In genomic region chr7:155296788-155297516, GRCh38 we compare ENCODE assay signal across 8 cellular contexts. TPM values are rescaled to one million over a fixed set of nuclear protein-coding genes. Genes with fewer than 3 reads are reported as not detected.
DNase-seq lines count a peak whose midpoint lies in the region; ATAC-seq and TF ChIP-seq lines count a peak whose summit lies in the region.

No MANE protein-coding gene starts in this region.

- H3K4me1 ChIP-seq in CD4-positive, alpha-beta memory T cell (ENCODE audit: insufficient read depth, low read length) = peaks cover 41% of the 10 kb centered on the region
- H3K4me1 ChIP-seq in RWPE2 (ENCODE audit: insufficient read depth, poor library complexity, severe bottlenecking) (peaks cover 18% of the 10 kb centered on the region), trophoblast cell (ENCODE audit: control insufficient read depth in 1 of 2, insufficient read depth in 2 of 2, low read length in 2 of 2) (peaks cover 12 to 16% of the 10 kb centered on the region in 2 experiments), transverse colon (peaks cover 0 to 33% (median 25%) of the 10 kb centered on the region in 4 donors)

- H2AK5ac ChIP-seq in trophoblast cell (ENCODE audit: low read length) = peak overlapping the region; percentile 44

- peak overlapping the region; percentile 96 for H2BK120ac ChIP-seq in trophoblast cell (ENCODE audit: insufficient read depth, low read length, poor library complexity)

- peak overlapping the region; percentile 90 for H3K18ac ChIP-seq in trophoblast cell (ENCODE audit: low read length)

- peak overlapping the region; percentile 99 for H4K91ac ChIP-seq in trophoblast cell (ENCODE audit: low read depth, low read length)

- peak; percentile 87 to 94 (median 89) for DNase-seq in CD4-positive, alpha-beta memory T cell
- DNase-seq in RWPE2 (ENCODE audit: low spot score) = no peak
- peak; percentile 81 for DNase-seq in activated naive CD4-positive, alpha-beta T cell treated with anti-CD3 and anti-CD28 coated beads for 36 hours
- DNase-seq in glomerular visceral epithelial cell (ENCODE audit: extremely low spot score) = peak; percentile 78
- peak; percentile 84 to 86 for DNase-seq in trophoblast cell
- peak; percentile 56 for DNase-seq in transverse colon

- peaks cover 0 to 15% of the 10 kb centered on the region in 2 donors for H3K36me3 Mint-ChIP-seq in CD4-positive, alpha-beta memory T cell
- H3K36me3 Mint-ChIP-seq in activated naive CD4-positive, alpha-beta T cell treated with anti-CD3 and anti-CD28 coated beads for 36 hours (ENCODE audit: low read depth) = peaks cover 34% of the 10 kb centered on the region

- TF ChIP-seq POLR2A in transverse colon (IDR thresholded peaks at IDR 0.05) = peak; percentile 56

- H3K27ac ChIP-seq in CD4-positive, alpha-beta memory T cell (ENCODE audit: low read depth, low read length) = peak overlapping the region; percentile 87
- H3K27ac ChIP-seq in RWPE2 (ENCODE audit: poor library complexity, severe bottlenecking) (peak overlapping the region; percentile 94), trophoblast cell (ENCODE audit: low read depth, low read length) (peak overlapping the region; percentile 96), transverse colon (peak overlapping the region; percentile 91 to 99 (median 98))

- peak overlapping the region; percentile 3 for H3K9ac ChIP-seq in trophoblast cell (ENCODE audit: low read length)

- peak overlapping the region; percentile 88 for H4K12ac ChIP-seq in trophoblast cell (ENCODE audit: low read depth, low read length)

- intact Hi-C loops in CD4-positive, alpha-beta memory T cell (cut with micrococcal nuclease) = loop anchor here (1.0 kb wide), 6 partner anchors 48 to 369 kb away; partner anchors contain the start of genes PAXIP1 and RBM33
- intact Hi-C loops in activated naive CD4-positive, alpha-beta T cell treated with anti-CD3 and anti-CD28 coated beads for 36 hours (cut with micrococcal nuclease) = no loop called here
- intact Hi-C loops in transverse colon (cut with DNase I; ENCODE audit: low total_unique reads) = loop anchor here (5.0 kb wide), 1 partner anchor 295 kb away; the partner anchor contains the start of gene PAXIP1

- peak overlapping the region; percentile 50 to 64 for H3K4me3 ChIP-seq in CD4-positive, alpha-beta memory T cell (ENCODE audit: low read length in 2 of 2)
- H3K4me3 ChIP-seq in RWPE2 (ENCODE audit: severe bottlenecking) = peak overlapping the region; percentile 91
- H3K4me3 ChIP-seq in trophoblast cell (ENCODE audit: low read depth, low read length) = peak overlapping the region; percentile 71
- peak overlapping the region; percentile 71 to 98 (median 89) for H3K4me3 ChIP-seq in transverse colon

- H3K79me1 ChIP-seq in trophoblast cell (ENCODE audit: low read length) = peaks cover 18% of the 10 kb centered on the region

- WGBS in trophoblast cell (ENCODE audit: extremely low coverage, insufficient coverage, insufficient read length) = no CpG with 5 or more reads among the region's 57 CpGs
- 1% methylated on average over 35 of the region's 57 CpGs; no CpG with 5 or more reads in 1 of the 2 donors for WGBS in transverse colon (ENCODE audit: low coverage in 1 of 2), 2 donors

- peaks cover 0 to 3% (median 0%) of the 10 kb centered on the region in 8 donors for H3K9me3 Mint-ChIP-seq in CD4-positive, alpha-beta memory T cell
- H3K9me3 Mint-ChIP-seq in activated naive CD4-positive, alpha-beta T cell treated with anti-CD3 and anti-CD28 coated beads for 36 hours = no peaks in the 10 kb centered on the region

- H3K14ac ChIP-seq in trophoblast cell (ENCODE audit: low read length) = peak overlapping the region; percentile 93

- peak overlapping the region; percentile 53 for H3K4ac ChIP-seq in trophoblast cell (ENCODE audit: low read depth, low read length)

- H3K4me2 ChIP-seq in trophoblast cell (ENCODE audit: low read length) = peak overlapping the region; percentile 93

- peak overlapping the region; percentile 87 for H2AFZ ChIP-seq in trophoblast cell (ENCODE audit: insufficient read depth, low read length, poor library complexity)

- no peak overlapping the region for H3K23ac ChIP-seq in trophoblast cell (ENCODE audit: low read length)

- H3K27ac Mint-ChIP-seq in CD4-positive, alpha-beta memory T cell = peak overlapping the region; percentile 89 to 97 (median 95)
- H3K27ac Mint-ChIP-seq in activated naive CD4-positive, alpha-beta T cell treated with anti-CD3 and anti-CD28 coated beads for 36 hours = peak overlapping the region; percentile 81

- peaks cover 6% of the 10 kb centered on the region for H3K36me3 ChIP-seq in CD4-positive, alpha-beta memory T cell (ENCODE audit: insufficient read depth, low read length)
- H3K36me3 ChIP-seq in RWPE2 (ENCODE audit: low read depth) = peaks cover 37% of the 10 kb centered on the region
- H3K36me3 ChIP-seq in trophoblast cell (ENCODE audit: control insufficient read depth in 1 of 2, insufficient read depth in 2 of 2, low read length in 2 of 2) = peaks cover 6 to 10% of the 10 kb centered on the region in 2 experiments
- peaks cover 0 to under 1% (median 0%) of the 10 kb centered on the region in 4 donors for H3K36me3 ChIP-seq in transverse colon

- TF ChIP-seq CTCF in RWPE2 (IDR thresholded peaks at IDR 0.05; ENCODE audit: poor library complexity, severe bottlenecking) (no peak), transverse colon (IDR thresholded peaks at IDR 0.05) (peak in 4 of 5 experiments; percentile 17 to 48 (median 34))

- ATAC-seq in GM19438 (IDR thresholded peaks at IDR 0.05; ENCODE audit: low read depth, unreplicated experiment) = peak; percentile 6
- ATAC-seq in HG03520 (IDR thresholded peaks at IDR 0.05; ENCODE audit: unreplicated experiment) = peak; percentile 17
- ATAC-seq in RWPE2 (ENCODE audit: low read depth) = peak; percentile 28

- in situ Hi-C loops in transverse colon (cut with MboI; ENCODE audit: low pct_ligation_motif_present in 1 of 4, low pct_unique_long_range_greater_than_20kb in 1 of 4, low sequenced_read_pairs in 3 of 4) = no loop called here

- POLR2A ChIA-PET in CD4-positive, alpha-beta memory T cell (lab: Charles Lee; ENCODE audit: partially characterized antibody) = interaction anchor here (0.7 to 5.2 kb wide), 21 partner anchors 8 to 369 kb away, joined by 3 to 176 read pairs (median 3); partner anchors contain the start of genes PAXIP1 and RBM33

- H3K27me3 ChIP-seq in CD4-positive, alpha-beta memory T cell (ENCODE audit: insufficient read depth, low read length) = no peaks in the 10 kb centered on the region
- H3K27me3 ChIP-seq in RWPE2 (ENCODE audit: insufficient read depth, poor library complexity, severe bottlenecking) = no peaks in the 10 kb centered on the region
- H3K27me3 ChIP-seq in trophoblast cell (ENCODE audit: insufficient read depth, low read length) = no peaks in the 10 kb centered on the region
- H3K27me3 ChIP-seq in transverse colon = no peaks in the 10 kb centered on the region

- peak overlapping the region; percentile 77 to 91 (median 86) for H3K4me3 Mint-ChIP-seq in CD4-positive, alpha-beta memory T cell
- peak overlapping the region; percentile 82 for H3K4me3 Mint-ChIP-seq in activated naive CD4-positive, alpha-beta T cell treated with anti-CD3 and anti-CD28 coated beads for 36 hours

- peaks cover 14% of the 10 kb centered on the region for H3K79me2 ChIP-seq in trophoblast cell (ENCODE audit: control insufficient read depth, insufficient read depth, low read length, poor library complexity)

- CTCF ChIA-PET in CD4-positive, alpha-beta memory T cell (lab: Charles Lee; ENCODE audit: partially characterized antibody) = interaction anchor here (1.2 to 2.4 kb wide), 6 partner anchors 12 to 369 kb away, joined by 3 to 9 read pairs (median 6); no protein-coding TSS in a partner anchor
- CTCF ChIA-PET in activated naive CD4-positive, alpha-beta T cell treated with anti-CD3 and anti-CD28 coated beads for 36 hours (lab: Charles Lee) = interaction anchor here (0.8 to 2.8 kb wide), 5 partner anchors 10 to 107 kb away, joined by 3 to 7 read pairs (median 4); no protein-coding TSS in a partner anchor

- peak overlapping the region; percentile 93 for H2BK5ac ChIP-seq in trophoblast cell (ENCODE audit: low read depth, low read length, poor library complexity)

- peak overlapping the region; percentile 84 for H4K8ac ChIP-seq in trophoblast cell (ENCODE audit: low read depth, low read length)

- no peaks in the 10 kb centered on the region for H3K9me3 ChIP-seq in CD4-positive, alpha-beta memory T cell (ENCODE audit: control insufficient read depth in 1 of 2, low read length in 2 of 2)
- no peaks in the 10 kb centered on the region for H3K9me3 ChIP-seq in RWPE2 (ENCODE audit: severe bottlenecking)
- H3K9me3 ChIP-seq in trophoblast cell (ENCODE audit: insufficient read depth, low read depth, low read length) = no peaks in the 10 kb centered on the region
- no peaks in the 10 kb centered on the region for H3K9me3 ChIP-seq in transverse colon

- no peak for TF ChIP-seq EP300 in transverse colon (IDR thresholded peaks at IDR 0.05; ENCODE audit: low read depth)

- H2BK12ac ChIP-seq in trophoblast cell (ENCODE audit: low read length) = peak overlapping the region; percentile 42

- H3K4me1 Mint-ChIP-seq in CD4-positive, alpha-beta memory T cell = peaks cover 28 to 50% (median 36%) of the 10 kb centered on the region in 4 donors
- H3K4me1 Mint-ChIP-seq in activated naive CD4-positive, alpha-beta T cell treated with anti-CD3 and anti-CD28 coated beads for 36 hours (ENCODE audit: low read depth) = peaks cover 30% of the 10 kb centered on the region

- H3K27me3 Mint-ChIP-seq in CD4-positive, alpha-beta memory T cell = peaks cover 0 to 3% of the 10 kb centered on the region in 2 donors
- H3K27me3 Mint-ChIP-seq in activated naive CD4-positive, alpha-beta T cell treated with anti-CD3 and anti-CD28 coated beads for 36 hours (ENCODE audit: low read depth) = no peaks in the 10 kb centered on the region

RNA-seq across cellular contexts. Expression of gene INSIG1, which starts 0.7 kb away (rescaled TPM):
- total RNA-seq in CD4-positive, alpha-beta memory T cell = 10 to 100 TPM; 41.8 to 43.0 TPM
- 10 to 100 TPM; 28.1 to 41.7 TPM for polyA plus RNA-seq in CD4-positive, alpha-beta memory T cell
- 10 to 100 TPM; 73.2 to 74.8 TPM for total RNA-seq in activated naive CD4-positive, alpha-beta T cell treated with anti-CD3 and anti-CD28 coated beads for 36 hours
- polyA plus RNA-seq in trophoblast cell (2013) = 182 and 192 TPM in 2 replicates
- 10 to 100 TPM; 28.7 to 65.5 (median 45.0) TPM for total RNA-seq in transverse colon
